In the genomic region with DNA sequence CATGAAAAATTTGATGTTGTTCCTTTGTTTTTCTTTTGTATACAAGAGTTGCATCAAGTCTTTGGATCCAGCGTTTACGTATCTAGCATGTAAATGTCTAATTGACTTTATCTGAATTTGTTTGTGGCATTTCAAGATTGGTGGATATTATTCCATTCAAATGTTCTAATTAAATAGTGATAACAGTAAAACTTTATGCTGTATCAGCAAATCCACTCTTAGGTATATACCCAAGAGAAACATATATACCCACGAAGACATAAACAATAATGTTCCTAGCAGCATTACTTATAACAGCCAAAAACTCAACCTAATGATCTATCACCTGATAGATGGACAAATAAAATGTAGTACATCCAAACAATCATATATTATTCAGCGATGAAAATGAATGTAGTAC, we compare ENCODE assay signal across 2 cellular contexts.
TF ChIP-seq lines count a peak whose summit lies in the region.

No MANE protein-coding gene starts in this region.

TF ChIP-seq in HepG2, 621 proteins besides CTCF, POLR2A, EP300 and RAD21 (continued from another document):
- TF ChIP-seq, protein P1, sequence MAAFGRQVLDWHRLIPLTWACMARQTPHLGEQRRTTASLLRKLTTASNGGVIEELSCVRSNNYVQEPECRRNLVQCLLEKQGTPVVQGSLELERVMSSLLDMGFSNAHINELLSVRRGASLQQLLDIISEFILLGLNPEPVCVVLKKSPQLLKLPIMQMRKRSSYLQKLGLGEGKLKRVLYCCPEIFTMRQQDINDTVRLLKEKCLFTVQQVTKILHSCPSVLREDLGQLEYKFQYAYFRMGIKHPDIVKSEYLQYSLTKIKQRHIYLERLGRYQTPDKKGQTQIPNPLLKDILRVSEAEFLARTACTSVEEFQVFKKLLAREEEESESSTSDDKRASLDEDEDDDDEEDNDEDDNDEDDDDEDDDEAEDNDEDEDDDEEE (CRISPR knock-in tag; IDR thresholded peaks at IDR 0.05): no peak
- TF ChIP-seq KDM5A (IDR thresholded peaks at IDR 0.05; ENCODE audit: borderline replicate concordance, low read length): no peak
- TF ChIP-seq ZFP41 (CRISPR knock-in tag; IDR thresholded peaks at IDR 0.05; ENCODE audit: borderline replicate concordance): no peak
- no peak for TF ChIP-seq KLF16 (CRISPR knock-in tag; IDR thresholded peaks at IDR 0.05)
- peak; percentile 96 to 98 for TF ChIP-seq MAFK (conservative IDR thresholded peaks at IDR 0.05 in 1 of 2, IDR thresholded peaks at IDR 0.05 in 1 of 2; ENCODE audit: low read length in 2 of 2)

TF ChIP-seq in K562, 482 proteins besides CTCF, POLR2A, EP300 and RAD21 (continued from another document):
- TF ChIP-seq ATF2 (CRISPR knock-in tag; IDR thresholded peaks at IDR 0.05) (no peak), C11orf30 (IDR thresholded peaks at IDR 0.05; ENCODE audit: low read depth) (peak; percentile 46), SREBF1 (IDR thresholded peaks at IDR 0.05; ENCODE audit: borderline replicate concordance, low read depth, low read length) (no peak), MAFF (IDR thresholded peaks at IDR 0.05; ENCODE audit: low read length) (peak; percentile 85), MAFG (tag; conservative IDR thresholded peaks at IDR 0.05) (peak; percentile 66), PURB (CRISPR knock-in tag; IDR thresholded peaks at IDR 0.05; ENCODE audit: low read depth) (no peak)
